ENCODE assay signal across 18 cellular contexts in genomic region chr2:160522951-160523700, GRCh38.
A peak's percentile ranks its signal among the peaks of the same experiment; 100 is the strongest.
DNase-seq lines count a peak whose midpoint lies in the region; ATAC-seq, FAIRE-seq and TF ChIP-seq lines count a peak whose summit lies in the region.
"Had no signal": no experiment of that assay in that cellular context is flagged by ENCODE, and none has a peak within 500 bp of the region (broad histone marks: within the 10 kb centered on the region; RNA-seq: fewer than 3 reads in every experiment).

No MANE protein-coding gene starts in this region.

- TF ChIP-seq CTCF in astrocyte of the cerebellum (IDR thresholded peaks at IDR 0.05; ENCODE audit: low read depth, low read length, missing control alignments) = no peak

- DNase-seq in H54 (ENCODE audit: insufficient read length, low spot score) (no peak), astrocyte of the cerebellum (ENCODE audit: low read depth) (peak; percentile 60), kidney tubule cell (ENCODE audit: low spot score) (peak; percentile 34), iPS-NIHi7 (ENCODE audit: extremely low spot score) (no peak), posterior cingulate gyrus (no peak)
- DNase-seq: activated gamma-delta T cell treated with Interleukin-2 at 50 U/mL for 16 hours; caudate nucleus; heart right ventricle; naive B cell; NCI-H187; NCI-H510A treated with DMSO at 0.1 percent for 48 hours; stimulated activated CD4-positive, alpha-beta T cell treated with anti-CD3 and anti-CD28 coated beads, Interleukin-4, amount 100 ng/mL, for 4 hours; uterus had no signal

- in situ Hi-C loops in astrocyte of the cerebellum (cut with HindIII; ENCODE audit: low sequenced_read_pairs) = no loop called here

- ATAC-seq in HG03139 (IDR thresholded peaks at IDR 0.05; ENCODE audit: unreplicated experiment) = no peak
- ATAC-seq in HG03025 (IDR thresholded peaks at IDR 0.05; ENCODE audit: low FRiP score, unreplicated experiment) = no peak
- ATAC-seq: heart right ventricle, left lobe of liver had no signal

- no peaks in the 10 kb centered on the region for H3K79me2 ChIP-seq in ACC112 (ENCODE audit: control insufficient read depth, insufficient read depth, low read length, unreplicated experiment)

- H3K4me3 ChIP-seq in ACC112 (ENCODE audit: low read depth, low read length) (no peak overlapping the region), astrocyte of the cerebellum (ENCODE audit: low read depth, low read length) (no peak overlapping the region)
- H3K4me3 ChIP-seq: heart right ventricle, right atrium auricular region, uterus had no signal

- FAIRE-seq in H54 (lab: Jason Lieb, UNC) = peak; percentile 66

- no peak for TF ChIP-seq POLR2A in H54 (IDR thresholded peaks at IDR 0.05; ENCODE audit: low read depth, low read length)

- no peaks in the 10 kb centered on the region for H3K36me3 ChIP-seq in ACC112 (ENCODE audit: insufficient read depth, low read length)
- H3K36me3 ChIP-seq: heart right ventricle, right atrium auricular region, uterus had no signal

- H3K27me3 ChIP-seq in ACC112 (ENCODE audit: insufficient read depth, low read length) = no peaks in the 10 kb centered on the region
- H3K27me3 ChIP-seq: heart right ventricle, right atrium auricular region, uterus had no signal

- intact Hi-C loops in posterior cingulate gyrus (cut with DNase I) = no loop called here

- H3K27ac ChIP-seq in ACC112 (ENCODE audit: low read depth, low read length) = peak overlapping the region; percentile 9; the same call in 1 of the 2 replicates
- H3K27ac ChIP-seq: right atrium auricular region, uterus had no signal

- H3K4me1 ChIP-seq in ACC112 (ENCODE audit: control insufficient read depth, insufficient read depth, low read length, unreplicated experiment) = peaks cover 16% of the 10 kb centered on the region
- H3K4me1 ChIP-seq: right atrium auricular region had no signal

- peak overlapping the region; percentile 65 for H2AFZ ChIP-seq in ACC112 (ENCODE audit: low read length, unreplicated experiment)

Comparison
In these comparisons a context has a peak if more than half of its experiments do, and no peak if none do; other contexts are left out.
1. DNase-seq: peak in astrocyte of the cerebellum (single experiment) and kidney tubule cell (single experiment); none in H54 (single experiment), iPS-NIHi7 (single experiment) and posterior cingulate gyrus (0 of 10).